8 cellular contexts compared by ENCODE assay signal in genomic region chr1:15603050-15603965, GRCh38. TPM values are rescaled to one million over a fixed set of nuclear protein-coding genes. Genes with fewer than 3 reads are reported as not detected.
DNase-seq lines count a peak whose midpoint lies in the region; ATAC-seq and TF ChIP-seq lines count a peak whose summit lies in the region.

No MANE protein-coding gene starts in this region.

- H3K4me3 ChIP-seq in ascending aorta (peak overlapping the region; percentile 85 to 89), upper lobe of left lung (peak overlapping the region; percentile 56 to 98 (median 67))

- POLR2A ChIA-PET in GM10248 (lab: Yijun Ruan, JAX): interaction anchor here (1.4 kb wide), 1 partner anchor 15 kb away, joined by 3 read pairs; no protein-coding TSS in a partner anchor

- H3K27ac ChIP-seq in ascending aorta: peak overlapping the region; percentile 69 to 74
- peak overlapping the region; percentile 71 to 86 (median 82) for H3K27ac ChIP-seq in upper lobe of left lung

- peak overlapping the region; percentile 83 for H3K4me3 Mint-ChIP-seq in progenitor cell of endocrine pancreas (ENCODE audit: low read depth)

- H3K4me1 Mint-ChIP-seq in progenitor cell of endocrine pancreas (ENCODE audit: low read depth): peaks cover 19% of the 10 kb centered on the region

- WGBS in upper lobe of left lung, 2 donors: 1 to 6% methylated on average over 24 to 37 of the region's 56 CpGs

- H3K4me1 ChIP-seq in ascending aorta: peaks cover 0 to 4% of the 10 kb centered on the region in 2 donors
- peaks cover 5 to 16% (median 10%) of the 10 kb centered on the region in 4 donors for H3K4me1 ChIP-seq in upper lobe of left lung

- ATAC-seq in HG02623 (IDR thresholded peaks at IDR 0.05; ENCODE audit: unreplicated experiment) (peak; percentile 89), left ventricle myocardium superior (peak; percentile 99), upper lobe of left lung (ENCODE audit: low FRiP score in 2 of 2) (peak; percentile 97 to 99)

- H3K9me3 Mint-ChIP-seq in progenitor cell of endocrine pancreas (ENCODE audit: low read depth): peaks cover 4% of the 10 kb centered on the region

- DNase-seq in GM10248 (ENCODE audit: extremely low spot score) (peak; percentile 95), NCI-H1436 (lab: John Stamatoyannopoulos, UW) (peak; percentile 95), T-helper 22 cell (ENCODE audit: low read depth) (peak; percentile 85), ascending aorta (ENCODE audit: low spot score in 2 of 2) (peak; percentile 92 to 98), left ventricle myocardium superior (peak; percentile 99), progenitor cell of endocrine pancreas (ENCODE audit: low spot score, unreplicated experiment) (peak; percentile 81), upper lobe of left lung (peak; percentile 98)

- TF ChIP-seq EP300 in upper lobe of left lung (IDR thresholded peaks at IDR 0.05): peak in 1 of 4 donors; percentile 3

- H3K36me3 ChIP-seq in ascending aorta (no peaks in the 10 kb centered on the region), upper lobe of left lung (no peaks in the 10 kb centered on the region)

- H3K27me3 Mint-ChIP-seq in progenitor cell of endocrine pancreas: no peaks in the 10 kb centered on the region

- H3K36me3 Mint-ChIP-seq in progenitor cell of endocrine pancreas (ENCODE audit: insufficient read depth): no peaks in the 10 kb centered on the region

- H3K9me3 ChIP-seq in ascending aorta (no peaks in the 10 kb centered on the region), upper lobe of left lung (no peaks in the 10 kb centered on the region)

- CTCF ChIA-PET in GM10248 (lab: Yijun Ruan, JAX): interaction anchor here (0.6 to 2.5 kb wide), 4 partner anchors 9 to 19 kb away, joined by 3 to 7 read pairs (median 4); no protein-coding TSS in a partner anchor

- H3K27me3 ChIP-seq in ascending aorta (no peaks in the 10 kb centered on the region), upper lobe of left lung (no peaks in the 10 kb centered on the region)

- H3K27ac Mint-ChIP-seq in progenitor cell of endocrine pancreas: peak overlapping the region; percentile 73

- peak in 3 of 4 donors; percentile 37 to 80 (median 73) for TF ChIP-seq POLR2A in upper lobe of left lung (IDR thresholded peaks at IDR 0.05)

- intact Hi-C loops in ascending aorta (cut with DNase I) (loop anchor here (1.0 to 2.0 kb wide), 2 partner anchors 15 to 79 kb away; partner anchors contain the start of gene CASP9), left ventricle myocardium superior (cut with micrococcal nuclease) (no loop called here)

- TF ChIP-seq CTCF in GM10248 (IDR thresholded peaks at IDR 0.05; ENCODE audit: control extremely low read depth, extremely low read depth, low read depth, missing control alignments) (no peak), ascending aorta (IDR thresholded peaks at IDR 0.05) (no peak), progenitor cell of endocrine pancreas (IDR thresholded peaks at IDR 0.05; ENCODE audit: unreplicated experiment) (no peak), upper lobe of left lung (IDR thresholded peaks at IDR 0.05) (peak in 1 of 6 experiments; percentile 10)

RNA-seq across cellular contexts. Expression of gene DDI2, which starts 13.9 kb away (rescaled TPM):
- total RNA-seq in ascending aorta (13.0 TPM), left ventricle myocardium superior (21.9 TPM), progenitor cell of endocrine pancreas (34.5 and 35.6 TPM in 2 replicates), upper lobe of left lung (100 to 1,000 TPM in 1 of 6 donors, 10 to 100 TPM in 5; 31.4 to 161 (median 46.1) TPM)

RNA-seq across cellular contexts. Expression of gene AGMAT, which starts 18.5 kb away (rescaled TPM):
- total RNA-seq in ascending aorta (1.1 TPM), left ventricle myocardium superior (not detected), progenitor cell of endocrine pancreas (3.1 and 4.0 TPM in 2 replicates), upper lobe of left lung (under 1 TPM in 2 of 6 donors, not detected in 4; 0.13 to 0.29 TPM)

Comparison
In these comparisons a context has a peak if more than half of its experiments do, and no peak if none do; other contexts are left out.
1. Peak in every context shown above with its lines: DNase-seq, ATAC-seq, H3K4me3 ChIP-seq and H3K27ac ChIP-seq.